Comparison of ENCODE assay signal across 2 cellular contexts in the genomic region with DNA sequence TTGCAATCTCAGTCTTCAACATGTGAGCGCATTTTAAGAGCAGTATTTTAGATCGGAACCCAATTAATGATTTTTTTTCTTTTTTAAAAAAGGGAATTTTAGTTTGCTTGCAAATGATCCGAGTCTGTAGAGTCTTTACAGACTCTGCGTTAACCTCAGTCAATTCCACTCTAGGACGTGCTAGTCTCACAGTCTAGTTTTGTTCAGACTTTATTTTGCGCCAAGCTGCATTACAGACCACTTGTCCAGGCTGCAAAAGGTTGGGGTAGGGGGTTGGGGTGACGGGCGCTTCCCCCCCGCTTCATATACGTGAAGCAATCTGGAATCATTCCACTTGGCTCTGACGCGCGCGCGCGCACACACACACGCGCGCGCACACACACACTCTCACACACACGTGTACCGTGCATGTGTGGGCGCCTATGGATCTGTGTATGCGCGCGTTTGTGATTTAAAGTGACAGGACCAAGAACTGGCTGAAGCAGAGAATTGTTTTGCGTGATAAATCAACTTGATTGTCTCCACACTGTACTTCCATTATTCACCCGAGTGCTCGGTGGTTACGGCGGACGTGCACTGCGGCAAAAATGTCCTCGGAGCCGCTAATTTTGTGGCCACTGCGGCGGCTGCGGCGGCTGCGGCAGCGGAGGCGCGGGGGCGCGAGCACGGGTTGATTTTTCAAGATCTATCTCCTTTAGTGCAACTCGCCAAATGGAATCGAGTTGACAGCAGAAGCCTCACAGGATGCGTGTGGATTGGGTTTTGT.
A peak's percentile ranks its signal among the peaks of the same experiment; 100 is the strongest.
TF ChIP-seq lines count a peak whose summit lies in the region.

No MANE protein-coding gene starts in this region.

TF ChIP-seq in HEK293, 187 proteins besides CTCF, POLR2A, EP300 and RAD21 (continues in another document):
- TF ChIP-seq ZNF280C (tag by site-specific recombination; IDR thresholded peaks at IDR 0.05) = no peak
- TF ChIP-seq ZNF548 (tag by site-specific recombination; IDR thresholded peaks at IDR 0.05) = no peak
- no peak for TF ChIP-seq ZFP3 (tag by site-specific recombination; IDR thresholded peaks at IDR 0.05; ENCODE audit: low read depth)
- no peak for TF ChIP-seq ZNF488 (tag by site-specific recombination; IDR thresholded peaks at IDR 0.05)
- no peak for TF ChIP-seq ZNF660 (tag by site-specific recombination; IDR thresholded peaks at IDR 0.05)
- TF ChIP-seq GFI1B (tag by site-specific recombination; IDR thresholded peaks at IDR 0.05) = no peak
- no peak for TF ChIP-seq HOXD13 (CRISPR knock-in tag; IDR thresholded peaks at IDR 0.05; ENCODE audit: borderline replicate concordance)
- TF ChIP-seq ZBTB8A (tag by site-specific recombination; IDR thresholded peaks at IDR 0.05) = no peak
- TF ChIP-seq ZNF664 (tag by site-specific recombination; IDR thresholded peaks at IDR 0.05) = no peak
- TF ChIP-seq ZNF239 (tag by site-specific recombination; IDR thresholded peaks at IDR 0.05) = no peak
- no peak for TF ChIP-seq ZNF513 (tag by site-specific recombination; IDR thresholded peaks at IDR 0.05)
- TF ChIP-seq ZNF274 (IDR thresholded peaks at IDR 0.05; ENCODE audit: low read length) = no peak
- TF ChIP-seq ZNF274 (tag by site-specific recombination; IDR thresholded peaks at IDR 0.05; ENCODE audit: borderline replicate concordance) = no peak
- no peak for TF ChIP-seq ZNF639 (tag by site-specific recombination; IDR thresholded peaks at IDR 0.05)
- TF ChIP-seq FEZF1 (tag by site-specific recombination; IDR thresholded peaks at IDR 0.05) = peak; percentile 62
- TF ChIP-seq ZNF48 (tag by site-specific recombination; IDR thresholded peaks at IDR 0.05) = no peak
- no peak for TF ChIP-seq ZNF324 (tag by site-specific recombination; IDR thresholded peaks at IDR 0.05)
- TF ChIP-seq, protein P1, sequence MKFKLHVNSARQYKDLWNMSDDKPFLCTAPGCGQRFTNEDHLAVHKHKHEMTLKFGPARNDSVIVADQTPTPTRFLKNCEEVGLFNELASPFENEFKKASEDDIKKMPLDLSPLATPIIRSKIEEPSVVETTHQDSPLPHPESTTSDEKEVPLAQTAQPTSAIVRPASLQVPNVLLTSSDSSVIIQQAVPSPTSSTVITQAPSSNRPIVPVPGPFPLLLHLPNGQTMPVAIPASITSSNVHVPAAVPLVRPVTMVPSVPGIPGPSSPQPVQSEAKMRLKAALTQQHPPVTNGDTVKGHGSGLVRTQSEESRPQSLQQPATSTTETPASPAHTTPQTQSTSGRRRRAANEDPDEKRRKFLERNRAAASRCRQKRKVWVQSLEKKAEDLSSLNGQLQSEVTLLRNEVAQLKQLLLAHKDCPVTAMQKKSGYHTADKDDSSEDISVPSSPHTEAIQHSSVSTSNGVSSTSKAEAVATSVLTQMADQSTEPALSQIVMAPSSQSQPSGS (tag by site-specific recombination; IDR thresholded peaks at IDR 0.05; ENCODE audit: low read depth) = no peak
- TF ChIP-seq ZNF843 (tag by site-specific recombination; IDR thresholded peaks at IDR 0.05) = 0 out of 2 replicates have a peak, but pooled peaks have one; percentile 12
- no peak for TF ChIP-seq ZNF560 (tag by site-specific recombination; IDR thresholded peaks at IDR 0.05; ENCODE audit: borderline replicate concordance)
- TF ChIP-seq ZNF433 (tag by site-specific recombination; IDR thresholded peaks at IDR 0.05; ENCODE audit: low read depth) = no peak
- no peak for TF ChIP-seq ZNF776 (tag by site-specific recombination; IDR thresholded peaks at IDR 0.05; ENCODE audit: borderline replicate concordance)

TF ChIP-seq in K562, 482 proteins besides CTCF, POLR2A, EP300 and RAD21 (continued from another document and continues in another):
- 0 out of 2 replicates have a peak, but pooled peaks have one; percentile 35 for TF ChIP-seq ESRRA (IDR thresholded peaks at IDR 0.05; ENCODE audit: borderline replicate concordance, low read depth)
- peak; percentile 68 for TF ChIP-seq CXXC5 (CRISPR knock-in tag; IDR thresholded peaks at IDR 0.05)
- no peak for TF ChIP-seq E2F5 (CRISPR knock-in tag; IDR thresholded peaks at IDR 0.05)
- TF ChIP-seq, protein P2, sequence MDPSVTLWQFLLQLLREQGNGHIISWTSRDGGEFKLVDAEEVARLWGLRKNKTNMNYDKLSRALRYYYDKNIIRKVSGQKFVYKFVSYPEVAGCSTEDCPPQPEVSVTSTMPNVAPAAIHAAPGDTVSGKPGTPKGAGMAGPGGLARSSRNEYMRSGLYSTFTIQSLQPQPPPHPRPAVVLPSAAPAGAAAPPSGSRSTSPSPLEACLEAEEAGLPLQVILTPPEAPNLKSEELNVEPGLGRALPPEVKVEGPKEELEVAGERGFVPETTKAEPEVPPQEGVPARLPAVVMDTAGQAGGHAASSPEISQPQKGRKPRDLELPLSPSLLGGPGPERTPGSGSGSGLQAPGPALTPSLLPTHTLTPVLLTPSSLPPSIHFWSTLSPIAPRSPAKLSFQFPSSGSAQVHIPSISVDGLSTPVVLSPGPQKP (CRISPR knock-in tag; IDR thresholded peaks at IDR 0.05) = no peak
- no peak for TF ChIP-seq STAT5A (IDR thresholded peaks at IDR 0.05; ENCODE audit: borderline replicate concordance, low read length)
- TF ChIP-seq JUN (IDR thresholded peaks at IDR 0.05; ENCODE audit: borderline replicate concordance, low read depth, low read length) = no peak; the same call in 1 of the 2 replicates
- no peak for TF ChIP-seq JUN (CRISPR knock-in tag; IDR thresholded peaks at IDR 0.05; ENCODE audit: borderline replicate concordance)
- no peak for TF ChIP-seq FOXJ3 (CRISPR knock-in tag; IDR thresholded peaks at IDR 0.05)
- TF ChIP-seq, protein P3, sequence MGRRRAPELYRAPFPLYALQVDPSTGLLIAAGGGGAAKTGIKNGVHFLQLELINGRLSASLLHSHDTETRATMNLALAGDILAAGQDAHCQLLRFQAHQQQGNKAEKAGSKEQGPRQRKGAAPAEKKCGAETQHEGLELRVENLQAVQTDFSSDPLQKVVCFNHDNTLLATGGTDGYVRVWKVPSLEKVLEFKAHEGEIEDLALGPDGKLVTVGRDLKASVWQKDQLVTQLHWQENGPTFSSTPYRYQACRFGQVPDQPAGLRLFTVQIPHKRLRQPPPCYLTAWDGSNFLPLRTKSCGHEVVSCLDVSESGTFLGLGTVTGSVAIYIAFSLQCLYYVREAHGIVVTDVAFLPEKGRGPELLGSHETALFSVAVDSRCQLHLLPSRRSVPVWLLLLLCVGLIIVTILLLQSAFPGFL (CRISPR knock-in tag; IDR thresholded peaks at IDR 0.05) = no peak
- 0 out of 2 replicates have a peak, but pooled peaks have one; percentile 30 for TF ChIP-seq FOXP1 (CRISPR knock-in tag; IDR thresholded peaks at IDR 0.05)
- TF ChIP-seq SIX5 (IDR thresholded peaks at IDR 0.05; ENCODE audit: borderline replicate concordance in 1 of 2, insufficient read depth in 1 of 2, low read depth in 1 of 2, low read length in 2 of 2) = no peak
- no peak for TF ChIP-seq CCAR2 (IDR thresholded peaks at IDR 0.05; ENCODE audit: low read depth, low read length)
- TF ChIP-seq ELF4 (CRISPR knock-in tag; IDR thresholded peaks at IDR 0.05) = no peak
- TF ChIP-seq STAT5B (CRISPR knock-in tag; IDR thresholded peaks at IDR 0.05) = no peak
- no peak for TF ChIP-seq ZNF407 (IDR thresholded peaks at IDR 0.05; ENCODE audit: low read depth)
- no peak for TF ChIP-seq ATF1 (CRISPR knock-in tag; IDR thresholded peaks at IDR 0.05)
- TF ChIP-seq ATF1 (tag; IDR thresholded peaks at IDR 0.05) = peak; percentile 64
- TF ChIP-seq L3MBTL2 (IDR thresholded peaks at IDR 0.05) = peak; percentile 47
- TF ChIP-seq CBX5 (IDR thresholded peaks at IDR 0.05; ENCODE audit: borderline replicate concordance, low read depth) = no peak
- TF ChIP-seq ESRRB (CRISPR knock-in tag; IDR thresholded peaks at IDR 0.05; ENCODE audit: borderline replicate concordance) = no peak
- peak; percentile 38; the same call in 1 of the 2 replicates for TF ChIP-seq ZNF232 (CRISPR knock-in tag; IDR thresholded peaks at IDR 0.05)
- TF ChIP-seq RBM34 (IDR thresholded peaks at IDR 0.05; ENCODE audit: borderline replicate concordance, insufficient read depth, low read length) = no peak
- TF ChIP-seq SMARCC2 (IDR thresholded peaks at IDR 0.05; ENCODE audit: low read depth) = no peak
- no peak for TF ChIP-seq ZNF561 (CRISPR knock-in tag; conservative IDR thresholded peaks at IDR 0.05)
- no peak for TF ChIP-seq THAP12 (CRISPR knock-in tag; IDR thresholded peaks at IDR 0.05)
- no peak for TF ChIP-seq BDP1 (IDR thresholded peaks at IDR 0.05; ENCODE audit: insufficient read depth, insufficient read length)
- TF ChIP-seq, protein P4, sequence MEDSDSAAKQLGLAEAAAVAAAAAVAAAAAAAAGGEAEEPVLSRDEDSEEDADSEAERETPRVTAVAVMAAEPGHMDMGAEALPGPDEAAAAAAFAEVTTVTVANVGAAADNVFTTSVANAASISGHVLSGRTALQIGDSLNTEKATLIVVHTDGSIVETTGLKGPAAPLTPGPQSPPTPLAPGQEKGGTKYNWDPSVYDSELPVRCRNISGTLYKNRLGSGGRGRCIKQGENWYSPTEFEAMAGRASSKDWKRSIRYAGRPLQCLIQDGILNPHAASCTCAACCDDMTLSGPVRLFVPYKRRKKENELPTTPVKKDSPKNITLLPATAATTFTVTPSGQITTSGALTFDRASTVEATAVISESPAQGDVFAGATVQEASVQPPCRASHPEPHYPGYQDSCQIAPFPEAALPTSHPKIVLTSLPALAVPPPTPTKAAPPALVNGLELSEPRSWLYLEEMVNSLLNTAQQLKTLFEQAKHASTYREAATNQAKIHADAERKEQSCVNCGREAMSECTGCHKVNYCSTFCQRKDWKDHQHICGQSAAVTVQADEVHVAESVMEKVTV (CRISPR knock-in tag; IDR thresholded peaks at IDR 0.05) = no peak
- peak; percentile 40; the same call in 1 of the 2 replicates for TF ChIP-seq TOE1 (IDR thresholded peaks at IDR 0.05; ENCODE audit: borderline replicate concordance)
- TF ChIP-seq TOE1 (CRISPR knock-in tag; IDR thresholded peaks at IDR 0.05; ENCODE audit: borderline replicate concordance, low read depth) = no peak
- no peak for TF ChIP-seq RCOR1 (IDR thresholded peaks at IDR 0.05; ENCODE audit: borderline replicate concordance in 1 of 2, low read depth in 2 of 2, low read length in 2 of 2)
- TF ChIP-seq CREM (IDR thresholded peaks at IDR 0.05; ENCODE audit: low read depth) = peak; percentile 62
